Comparison of ENCODE assay signal across 8 cellular contexts in the genomic region with DNA sequence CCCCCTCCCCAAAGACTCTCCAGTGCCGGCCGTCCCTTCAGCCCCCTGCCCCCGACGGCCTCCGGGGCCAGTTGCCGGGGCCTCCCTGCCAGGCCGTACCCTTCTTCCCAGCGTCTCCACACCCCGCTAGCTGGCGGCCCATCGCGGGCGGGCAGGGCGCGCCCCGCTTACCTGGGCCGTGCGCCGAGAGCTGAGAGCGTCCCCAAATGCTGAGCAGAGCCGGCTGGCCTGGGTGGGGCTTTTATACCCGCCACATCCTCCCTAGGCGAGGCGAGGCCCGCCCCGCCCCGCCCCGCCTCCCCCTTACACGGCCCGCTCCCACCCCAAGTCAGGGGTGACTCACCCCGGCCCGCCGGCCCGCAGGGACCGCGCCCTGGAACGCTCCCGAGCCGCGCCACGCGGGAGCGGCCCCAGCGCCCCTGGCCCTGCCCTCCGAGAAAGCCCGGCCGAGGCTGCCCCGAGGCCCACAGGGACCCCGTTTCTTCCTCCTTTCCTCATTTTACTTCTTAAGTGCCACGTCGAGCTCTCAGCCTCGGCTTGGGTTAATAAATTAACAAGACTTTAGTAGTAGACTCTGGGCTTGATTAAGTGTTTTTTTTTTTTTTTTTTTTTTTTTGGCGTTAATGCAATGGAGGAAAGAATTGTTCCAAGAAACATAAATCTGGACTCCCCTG. TPM values are rescaled to one million over a fixed set of nuclear protein-coding genes. Genes with fewer than 3 reads are reported as not detected.
DNase-seq lines count a peak whose midpoint lies in the region; ATAC-seq lines count a peak whose summit lies in the region.

A gene (minus strand): TSS at position 215 of the 674 bp plus-strand sequence. CDS start 11,911 bp downstream, outside the sequence.

- H3K4me1 ChIP-seq in endocrine pancreas (ENCODE audit: control insufficient read depth, insufficient read depth, low read length): peaks cover 9% of the 10 kb centered on the region
- peaks cover 57% of the 10 kb centered on the region for H3K4me1 ChIP-seq in mononuclear cell (ENCODE audit: insufficient read depth, low read length)

- POLR2A ChIA-PET in activated CD8-positive, alpha-beta memory T cell treated with anti-CD3 and anti-CD28 coated beads for 36 hours (lab: Charles Lee): interaction anchor here (0.6 to 1.5 kb wide), 12 partner anchors 9 to 535 kb away, joined by 3 to 15 read pairs (median 4); a partner anchor contains a TSS

- peak; percentile 59 for ATAC-seq in HG02852 (IDR thresholded peaks at IDR 0.05; ENCODE audit: unreplicated experiment)

- DNase-seq in NCI-H345 (lab: John Stamatoyannopoulos, UW) (peak; percentile 34), NCI-H345 treated with DMSO at 0.1 percent for 48 hours (lab: John Stamatoyannopoulos, UW; ENCODE audit: unreplicated experiment) (no peak), NCI-H460 (ENCODE audit: extremely low read depth, low read depth) (peak; percentile 85)
- DNase-seq in stimulated activated CD8-positive, alpha-beta memory T cell treated with anti-CD3 and anti-CD28 coated beads, Interleukin-4, amount 100 ng/mL, for 48 hours: peak; percentile 84

- H3K4me3 ChIP-seq in endocrine pancreas (ENCODE audit: control insufficient read depth, insufficient read depth, low read length) (peak within 1 kb of the TSS; percentile 73), mononuclear cell (ENCODE audit: low read length) (peak within 1 kb of the TSS; percentile 72)

- CTCF ChIA-PET in activated CD8-positive, alpha-beta memory T cell treated with anti-CD3 and anti-CD28 coated beads for 36 hours (lab: Charles Lee): interaction anchor here (0.6 to 1.4 kb wide), 4 partner anchors 37 to 902 kb away, joined by 3 to 4 read pairs (median 3); no protein-coding TSS in a partner anchor

- H3K27me3 ChIP-seq in endocrine pancreas (ENCODE audit: control insufficient read depth, insufficient read depth, low read length): no peaks in the 10 kb centered on the region
- H3K27me3 ChIP-seq in mononuclear cell (ENCODE audit: insufficient read depth, low read length): peaks cover 3% of the 10 kb centered on the region

- no peaks in the 10 kb centered on the region for H3K9me3 ChIP-seq in endocrine pancreas (ENCODE audit: control insufficient read depth, low read length)
- H3K9me3 ChIP-seq in mononuclear cell (ENCODE audit: low read depth, low read length): no peaks in the 10 kb centered on the region

- peak within 1 kb of the TSS; percentile 88 for H3K9ac ChIP-seq in endocrine pancreas (ENCODE audit: control insufficient read depth, insufficient read depth, low read length)

- H3K36me3 ChIP-seq in endocrine pancreas (ENCODE audit: control insufficient read depth, insufficient read depth, low read length): no peaks in the 10 kb centered on the region

RNA-seq across cellular contexts. Expression of the gene that starts here (rescaled TPM):
- total RNA-seq in NCI-H460 (2014; rRNA removed; shearing (Covaris generic)): 1,261 and 1,356 TPM in 2 replicates
- 1,362 and 1,539 TPM in 2 replicates for polyA plus RNA-seq in NCI-H460 (2014; cell fraction: nucleus; rRNA removed)
- total RNA-seq in activated CD8-positive, alpha-beta memory T cell treated with anti-CD3 and anti-CD28 coated beads for 36 hours: 100 to 1,000 TPM; 207 to 210 TPM
- total RNA-seq in mononuclear cell: 317 TPM
